Comparison of ENCODE assay signal across 10 cellular contexts in the genomic region with DNA sequence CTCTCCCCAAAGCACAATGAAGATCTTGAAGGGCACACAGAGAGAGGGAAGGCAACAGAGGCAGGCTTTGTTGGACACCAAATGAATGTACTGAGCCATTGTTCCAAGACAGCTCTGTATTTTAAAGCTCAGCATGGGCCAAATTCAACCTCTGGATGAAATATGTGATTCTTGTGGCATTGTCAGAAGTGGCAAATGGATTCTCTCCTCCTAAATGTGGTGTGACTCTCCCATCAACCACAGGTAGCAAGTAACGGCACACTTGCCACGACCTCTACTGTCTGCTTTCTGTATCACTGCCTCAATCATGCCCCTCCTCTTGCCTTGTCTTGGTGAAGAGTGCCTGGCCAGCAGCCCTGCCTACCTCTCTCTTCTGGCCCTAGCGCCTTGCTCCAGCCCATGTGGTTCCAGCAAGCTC. TPM values are rescaled to one million over a fixed set of nuclear protein-coding genes. Genes with fewer than 3 reads are reported as not detected.
DNase-seq lines count a peak whose midpoint lies in the region; ATAC-seq, FAIRE-seq and TF ChIP-seq lines count a peak whose summit lies in the region.
"Had no signal": no experiment of that assay in that cellular context is flagged by ENCODE, and none has a peak within 500 bp of the region (broad histone marks: within the 10 kb centered on the region; RNA-seq: fewer than 3 reads in every experiment).

No MANE protein-coding gene starts in this region.

- no peaks in the 10 kb centered on the region for H4K20me1 ChIP-seq in PC-3 (ENCODE audit: low read length)

- H3K4me3 Mint-ChIP-seq in activated CD4-positive, alpha-beta T cell treated with anti-CD3 and anti-CD28 coated beads, Interleukin-2, amount 10 ng/mL, durations not matched to agents 24 days and 14 days, result no peak overlapping the region

- intact Hi-C loops in PC-3 (cut with micrococcal nuclease) (no loop called here), left colon (cut with DNase I, micrococcal nuclease) (loop anchor here in 1 of 2 donors (10.0 kb wide), 1 partner anchor 201 kb away; no protein-coding TSS in a partner anchor)
- intact Hi-C loops in activated CD4-positive, alpha-beta T cell treated with anti-CD3 and anti-CD28 coated beads, Interleukin-2, amount 10 ng/mL, durations not matched to agents 24 days and 14 days (cut with micrococcal nuclease), result no loop called here

- no peak for FAIRE-seq in small intestine (lab: Jason Lieb, UNC)

- POLR2A ChIA-PET in PC-3 (lab: Charles Lee; ENCODE audit: unreplicated experiment), result no interaction called here

- no peak overlapping the region for H3K27ac Mint-ChIP-seq in activated CD4-positive, alpha-beta T cell treated with anti-CD3 and anti-CD28 coated beads, Interleukin-2, amount 10 ng/mL, durations not matched to agents 24 days and 14 days

- H3K9ac ChIP-seq in PC-3 (ENCODE audit: low read length), result no peak overlapping the region

- H3K79me2 ChIP-seq in PC-3 (ENCODE audit: low read length), result no peaks in the 10 kb centered on the region

- H3K36me3 Mint-ChIP-seq in activated CD4-positive, alpha-beta T cell treated with anti-CD3 and anti-CD28 coated beads, Interleukin-2, amount 10 ng/mL, durations not matched to agents 24 days and 14 days (ENCODE audit: low read depth), result no peaks in the 10 kb centered on the region

- ATAC-seq in PC-3, result no peak
- ATAC-seq in left colon, result peak; percentile 42

- peak; percentile 60; the same call in 1 of the 2 replicates for TF ChIP-seq CTCF in GM12875 (IDR thresholded peaks at IDR 0.05; ENCODE audit: borderline replicate concordance, insufficient read depth, low read depth, low read length)
- TF ChIP-seq CTCF in PC-3 (conservative IDR thresholded peaks at IDR 0.05; ENCODE audit: low read depth, low read length), result 0 out of 2 replicates have a peak, but pooled peaks have one; percentile 15

- no peaks in the 10 kb centered on the region for H3K9me3 Mint-ChIP-seq in activated CD4-positive, alpha-beta T cell treated with anti-CD3 and anti-CD28 coated beads, Interleukin-2, amount 10 ng/mL, durations not matched to agents 24 days and 14 days

- no peaks in the 10 kb centered on the region for H3K36me3 ChIP-seq in H7 (replicated peaks; ENCODE audit: control insufficient read depth, insufficient read depth, low read length)
- H3K36me3 ChIP-seq in PC-3 (ENCODE audit: low read depth, low read length), result no peaks in the 10 kb centered on the region
- H3K36me3 ChIP-seq in small intestine (ENCODE audit: control insufficient read depth in 2 of 2, insufficient read depth in 2 of 2, low read length in 2 of 2), result no peaks in the 10 kb centered on the region

- H3K9me3 ChIP-seq in PC-3 (ENCODE audit: low read length), result no peaks in the 10 kb centered on the region
- no peaks in the 10 kb centered on the region for H3K9me3 ChIP-seq in small intestine (ENCODE audit: control insufficient read depth, low read depth)

- CTCF ChIA-PET in PC-3 (lab: Charles Lee), result no interaction called here

- no peak overlapping the region for H3K27ac ChIP-seq in PC-3 (ENCODE audit: low read length)
- no peak overlapping the region for H3K27ac ChIP-seq in small intestine (ENCODE audit: low read depth in 1 of 2, low read length in 1 of 2)

- H3F3A ChIP-seq in PC-3 (ENCODE audit: low read length, unreplicated experiment), result peaks cover 4% of the 10 kb centered on the region

- peaks cover 22% of the 10 kb centered on the region for H3K4me1 ChIP-seq in PC-3 (ENCODE audit: insufficient read depth, low read length)
- peaks cover 2 to 5% of the 10 kb centered on the region in 2 donors for H3K4me1 ChIP-seq in small intestine (ENCODE audit: control insufficient read depth in 2 of 2, insufficient read depth in 1 of 2, low read depth in 1 of 2, low read length in 1 of 2)

- no peak overlapping the region for H2AFZ ChIP-seq in PC-3 (ENCODE audit: low read length)

- BruUV-seq in PC-3 (replicated peaks; lab: Mats Ljungman, UMichigan), result no TSS peak

- H3K4me3 ChIP-seq in GM12875 (ENCODE audit: low read depth, low read length) (no peak overlapping the region), H7 (ENCODE audit: insufficient read depth, low read depth, low read length) (no peak overlapping the region), PC-3 (ENCODE audit: low read length) (no peak overlapping the region), small intestine (ENCODE audit: low read depth in 1 of 2, low read length in 2 of 2) (no peak overlapping the region)

- H3K27me3 Mint-ChIP-seq in activated CD4-positive, alpha-beta T cell treated with anti-CD3 and anti-CD28 coated beads, Interleukin-2, amount 10 ng/mL, durations not matched to agents 24 days and 14 days, result peaks cover 10% of the 10 kb centered on the region

- no peaks in the 10 kb centered on the region for H3K9me2 ChIP-seq in PC-3 (replicated peaks; ENCODE audit: low read length)

- no peaks in the 10 kb centered on the region for H3K27me3 ChIP-seq in H7 (ENCODE audit: control insufficient read depth, insufficient read depth, low read length)
- H3K27me3 ChIP-seq in PC-3 (ENCODE audit: low read length), result no peaks in the 10 kb centered on the region
- H3K27me3 ChIP-seq in small intestine (ENCODE audit: control insufficient read depth in 2 of 2, insufficient read depth in 2 of 2, low read length in 2 of 2), result no peaks in the 10 kb centered on the region

- WGBS in small intestine, 3 donors, result 71 to 85% (median 78%) methylated on average over 3 of the region's 3 CpGs

- H3K4me2 ChIP-seq in PC-3 (ENCODE audit: low read length), result no peak overlapping the region

- DNase-seq in H7, result peak; percentile 69
- no peak for DNase-seq in PC-3
- peak in 1 of 2 donors; percentile 20 for DNase-seq in left colon
- no peak for DNase-seq in H4 (ENCODE audit: low spot score)
- no peak for DNase-seq in small intestine
- no peak for DNase-seq in activated CD4-positive, alpha-beta T cell treated with anti-CD3 and anti-CD28 coated beads, Interleukin-2, amount 10 ng/mL, durations not matched to agents 24 days and 14 days
- no peak for DNase-seq in NCI-H2227 treated with DMSO at 0.1 percent for 48 hours (lab: John Stamatoyannopoulos, UW)
- DNase-seq: stimulated activated naive CD4-positive, alpha-beta T cell treated with Interleukin-2 at 50 U/mL for 16 hours had no signal

- H3K4me1 Mint-ChIP-seq in activated CD4-positive, alpha-beta T cell treated with anti-CD3 and anti-CD28 coated beads, Interleukin-2, amount 10 ng/mL, durations not matched to agents 24 days and 14 days, result no peaks in the 10 kb centered on the region

RNA-seq across cellular contexts. Expression of gene MOB3B, which starts 6.1 kb away (rescaled TPM):
- 6.9 and 7.9 TPM in 2 replicates for total RNA-seq in H7 (2014; rRNA removed; shearing (Covaris generic))
- total RNA-seq in PC-3 (2014; rRNA removed) (2.6 TPM in 2 replicates), left colon (10 to 100 TPM; 42.2 to 47.1 TPM)
- total RNA-seq in H4 (2014; rRNA removed; shearing (Covaris generic)), result 0.10 and 0.39 TPM in 2 replicates
- polyA plus RNA-seq in small intestine, result 10 to 100 TPM; 16.9 to 21.3 (median 18.1) TPM
- 0.82 and 1.1 TPM in 2 replicates for total RNA-seq in activated CD4-positive, alpha-beta T cell treated with anti-CD3 and anti-CD28 coated beads, Interleukin-2, amount 10 ng/mL, durations not matched to agents 24 days and 14 days

RNA-seq across cellular contexts. Expression of gene IFNK, which starts 11.6 kb away (rescaled TPM):
- total RNA-seq in H7 (2014; rRNA removed; shearing (Covaris generic)), result not detected in 2 replicates
- not detected in 2 replicates for total RNA-seq in PC-3 (2014; rRNA removed)
- total RNA-seq in left colon, result not detected
- total RNA-seq in H4 (2014; rRNA removed; shearing (Covaris generic)), result not detected in 2 replicates
- not detected for polyA plus RNA-seq in small intestine
- not detected in 2 replicates for total RNA-seq in activated CD4-positive, alpha-beta T cell treated with anti-CD3 and anti-CD28 coated beads, Interleukin-2, amount 10 ng/mL, durations not matched to agents 24 days and 14 days
- total RNA-seq: M059J had no signal

RNA-seq across cellular contexts. Expression of gene C9orf72, which starts 37.6 kb away (rescaled TPM):
- 16.5 and 27.6 TPM in 2 replicates for total RNA-seq in H7 (2014; rRNA removed; shearing (Covaris generic))
- total RNA-seq in PC-3 (2014; rRNA removed), result 7.9 and 10.4 TPM in 2 replicates
- 10 to 100 TPM; 10.7 to 13.4 TPM for total RNA-seq in left colon
- total RNA-seq in H4 (2014; rRNA removed; shearing (Covaris generic)), result 6.4 and 8.8 TPM in 2 replicates
- polyA plus RNA-seq in small intestine, result 1 to 10 TPM; 4.2 to 6.0 (median 4.6) TPM
- total RNA-seq in activated CD4-positive, alpha-beta T cell treated with anti-CD3 and anti-CD28 coated beads, Interleukin-2, amount 10 ng/mL, durations not matched to agents 24 days and 14 days, result 6.5 and 7.5 TPM in 2 replicates
